24 cellular contexts compared by ENCODE assay signal in genomic region chr5:97728920-97729319, GRCh38.
"Had no signal": no experiment of that assay in that cellular context is flagged by ENCODE, and none has a peak within 500 bp of the region (broad histone marks: within the 10 kb centered on the region; RNA-seq: fewer than 3 reads in every experiment).

No MANE protein-coding gene starts in this region.

- H3K4me1 ChIP-seq: adrenal gland had no signal

- H3K36me3 ChIP-seq: adrenal gland, cardiac muscle cell, MG63 had no signal

- FAIRE-seq: TTC549 had no signal

- H3K27ac ChIP-seq: adrenal gland, cardiac muscle cell had no signal

- DNase-seq: activated CD4-positive, alpha-beta T cell treated with anti-CD3 and anti-CD28 coated beads for 36 hours; activated CD4-positive, alpha-beta T cell treated with anti-CD3 and anti-CD28 coated beads, Interleukin-2, amount 10 ng/mL, durations not matched to agents 7 days and 5 days; activated CD4-positive, alpha-beta T cell treated with anti-CD3 and anti-CD28 coated beads, Interleukin-2, amount 50 U/mL, for 48 hours; activated CD8-positive, alpha-beta T cell treated with anti-CD3 and anti-CD28 coated beads, Interleukin-2, amount 10 ng/mL, durations not matched to agents 7 days and 5 days; activated gamma-delta T cell; activated naive CD4-positive, alpha-beta T cell treated with Interleukin-2 at 50 U/mL for 16 hours; activated naive CD8-positive, alpha-beta T cell treated with anti-CD3 and anti-CD28 coated beads, Interleukin-2, amount 10 ng/mL, durations not matched to agents 7 days and 5 days; activated T-cell treated with anti-CD3 and anti-CD28 coated beads, Interleukin-2, amount 50 U/mL, for 24 hours; adrenal gland; Kasumi-1; MG63; NCI-H1048; NCI-H1105 treated with DMSO at 0.1 percent for 48 hours; NCI-H1436; NCI-H1694 treated with DMSO at 0.1 percent for 48 hours; NCI-H2029; NCI-H345; NCI-H526; NCI-H748 treated with DMSO at 0.1 percent for 48 hours; Right ventricle myocardium superior had no signal

- H3K4me3 ChIP-seq: adrenal gland, cardiac muscle cell, MG63 had no signal

- H3K9me3 ChIP-seq: adrenal gland, MG63 had no signal

- H3K27me3 ChIP-seq: adrenal gland, cardiac muscle cell had no signal

- ATAC-seq: activated CD4-positive, alpha-beta T cell treated with anti-CD3 and anti-CD28 coated beads for 36 hours; activated CD4-positive, CD25-positive, alpha-beta regulatory T cell treated with anti-CD3 and anti-CD28 coated beads, Interleukin-2, amount 50 U/mL, for 24 hours; activated CD8-positive, alpha-beta T cell treated with anti-CD3 and anti-CD28 coated beads, Interleukin-2, amount 10 ng/mL, durations not matched to agents 7 days and 5 days; WTC11 had no signal
